Comparison of ENCODE assay signal across 22 cellular contexts in the genomic region with DNA sequence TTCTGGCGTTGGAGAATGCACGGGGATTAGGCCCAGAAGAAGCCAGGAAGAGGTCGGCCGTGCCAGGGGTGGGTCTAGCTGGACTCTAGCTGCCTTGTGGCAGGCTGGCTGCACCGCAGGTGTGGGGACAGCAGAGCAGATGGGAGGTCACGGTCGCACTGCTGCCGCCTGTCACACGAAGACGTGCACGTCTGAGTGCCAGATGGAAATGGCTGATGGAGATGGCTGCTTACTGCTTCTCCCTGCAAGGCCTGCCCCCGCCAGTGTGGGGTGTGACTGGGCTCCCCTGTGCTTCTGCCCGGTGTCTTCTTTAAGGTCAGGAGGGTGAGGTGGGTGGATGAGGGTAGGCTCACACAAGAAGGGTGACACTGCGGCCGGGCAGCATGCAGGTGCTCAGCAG.
DNase-seq lines count a peak whose midpoint lies in the region; ATAC-seq and TF ChIP-seq lines count a peak whose summit lies in the region.
"Had no signal": no experiment of that assay in that cellular context is flagged by ENCODE, and none has a peak within 500 bp of the region (broad histone marks: within the 10 kb centered on the region; RNA-seq: fewer than 3 reads in every experiment).

No MANE protein-coding gene starts in this region.

- no peak overlapping the region for H4K8ac ChIP-seq in IMR-90 (ENCODE audit: low read depth in 2 of 2, low read length in 2 of 2)

- dilution Hi-C loops in IMR-90 (cut with HindIII; ENCODE audit: low sequenced_read_pairs, unreplicated experiment) = no loop called here

- H2AK9ac ChIP-seq in IMR-90 (replicated peaks; ENCODE audit: low read depth, low read length, poor library complexity) = peak overlapping the region; percentile 79

- H3K79me2 ChIP-seq in neural progenitor cell (ENCODE audit: low read depth) = no peaks in the 10 kb centered on the region

- H3K9me1 ChIP-seq in IMR-90 (ENCODE audit: insufficient read depth, low read length) = peaks cover 15% of the 10 kb centered on the region; the same call in 1 of the 2 replicates

- H3K18ac ChIP-seq in IMR-90 (ENCODE audit: low read depth, low read length) = no peak overlapping the region

- no TSS peak for BruUV-seq in IMR-90 (replicated peaks; lab: Mats Ljungman, UMichigan)

- no peak overlapping the region for H3K4me3 ChIP-seq in IMR-90 (ENCODE audit: insufficient read depth, low read depth, low read length)
- H3K4me3 ChIP-seq in endodermal cell (ENCODE audit: low read length) = no peak overlapping the region
- no peak overlapping the region for H3K4me3 ChIP-seq in neural progenitor cell
- H3K4me3 ChIP-seq: pancreas, SK-N-MC, transverse colon had no signal

- H3K79me1 ChIP-seq in IMR-90 (ENCODE audit: low read depth in 1 of 2, low read length in 2 of 2) = peaks cover 0 to 14% of the 10 kb centered on the region in 2 experiments; a peak in 2 of 4 replicates

- H2AFZ ChIP-seq in IMR-90 (replicated peaks; ENCODE audit: low read length, poor library complexity) (no peak overlapping the region), neural progenitor cell (replicated peaks) (no peak overlapping the region)

- TF ChIP-seq RAD21 in IMR-90 (IDR thresholded peaks at IDR 0.05; ENCODE audit: low read length) = no peak

- H3K36me3 Mint-ChIP-seq in T-helper 17 cell (ENCODE audit: low read depth) = no peaks in the 10 kb centered on the region
- H3K36me3 Mint-ChIP-seq in endodermal cell (ENCODE audit: low read depth) = peaks cover 44% of the 10 kb centered on the region
- peaks cover 21% of the 10 kb centered on the region for H3K36me3 Mint-ChIP-seq in neural progenitor cell
- H3K36me3 Mint-ChIP-seq: activated naive CD4-positive, alpha-beta T cell treated with anti-CD3 and anti-CD28 coated beads, Interleukin-2, amount 50 U/mL, for 72 hours had no signal

- H3K36me3 ChIP-seq in IMR-90 (ENCODE audit: control insufficient read depth, insufficient read depth, low read length) (peaks cover 10% of the 10 kb centered on the region), endodermal cell (ENCODE audit: control insufficient read depth, insufficient read depth, low read length) (peaks cover 16% of the 10 kb centered on the region), neural progenitor cell (no peaks in the 10 kb centered on the region)

- H3K9ac ChIP-seq in IMR-90 (ENCODE audit: low read depth, low read length) = no peak overlapping the region
- H3K9ac ChIP-seq in endodermal cell (ENCODE audit: extremely low read depth, low read length, poor library complexity, severe bottlenecking) = no peak overlapping the region
- no peak overlapping the region for H3K9ac ChIP-seq in neural progenitor cell

- no peaks in the 10 kb centered on the region for H3F3A ChIP-seq in neural progenitor cell (ENCODE audit: low read depth)

- no peaks in the 10 kb centered on the region for H4K20me1 ChIP-seq in IMR-90 (ENCODE audit: insufficient read depth, low read length)
- H4K20me1 ChIP-seq in neural progenitor cell (ENCODE audit: low read depth) = peaks cover 11% of the 10 kb centered on the region

- no peak overlapping the region for H3K4ac ChIP-seq in IMR-90 (ENCODE audit: low read depth, low read length)

- no peak overlapping the region for H3K14ac ChIP-seq in IMR-90 (replicated peaks; ENCODE audit: low read depth, low read length)

- no peak overlapping the region for H4K91ac ChIP-seq in IMR-90 (ENCODE audit: insufficient read depth, low read depth, low read length)

- 80% methylated on average over 1 of the region's 15 CpGs; no CpG with 5 or more reads in 1 of the 2 experiments for WGBS in IMR-90 (ENCODE audit: extremely low coverage in 2 of 2, insufficient read length in 1 of 2), 2 experiments
- WGBS in endodermal cell (ENCODE audit: insufficient coverage in 1 of 2, insufficient read length in 1 of 2), 2 experiments = 93 to 94% methylated on average over 11 to 15 of the region's 15 CpGs

- H2BK20ac ChIP-seq in IMR-90 (ENCODE audit: low read depth, low read length) = no peak overlapping the region

- TF ChIP-seq CTCF in IMR-90 (conservative IDR thresholded peaks at IDR 0.05; ENCODE audit: low read depth, low read length) = no peak
- TF ChIP-seq CTCF in endodermal cell (conservative IDR thresholded peaks at IDR 0.05) = no peak
- TF ChIP-seq CTCF in neural progenitor cell (IDR thresholded peaks at IDR 0.05) = no peak

- H2AK5ac ChIP-seq in IMR-90 (ENCODE audit: low read depth, low read length) = no peak overlapping the region

- DNase-seq in IMR-90 (no peak), T-helper 17 cell (no peak), endodermal cell (peak; percentile 47), neural progenitor cell (ENCODE audit: low spot score) (no peak), KBM-7 (no peak)
- DNase-seq in stimulated activated CD4-positive, alpha-beta T cell treated with anti-CD3 and anti-CD28 coated beads, Interleukin-1b, Interleukin-23, amount 100 ng/mL, for 48 hours = no peak
- DNase-seq: activated CD4-positive, alpha-beta T cell treated with anti-CD3 and anti-CD28 coated beads, Interleukin-2, amount 50 U/mL, for 1 hour; activated CD8-positive, alpha-beta memory T cell treated with anti-CD3 and anti-CD28 coated beads, Interleukin-2, amount 10 ng/mL, durations not matched to agents 7 days and 5 days; KG1; naive thymus-derived CD8-positive, alpha-beta T cell; NCI-H1436; NCI-H69; right cardiac atrium; T-helper 2 cell; transverse colon had no signal

- intact Hi-C loops in IMR-90 (cut with micrococcal nuclease) = no loop called here

- H3K27me3 ChIP-seq in IMR-90 (ENCODE audit: control insufficient read depth, insufficient read depth, low read length) = no peaks in the 10 kb centered on the region
- H3K27me3 ChIP-seq in endodermal cell (ENCODE audit: control insufficient read depth, insufficient read depth, low read length, poor library complexity, severe bottlenecking) = no peaks in the 10 kb centered on the region
- no peaks in the 10 kb centered on the region for H3K27me3 ChIP-seq in neural progenitor cell
- H3K27me3 ChIP-seq: pancreas, transverse colon had no signal

- no peak overlapping the region for H2BK15ac ChIP-seq in IMR-90 (ENCODE audit: low read depth, low read length)

- H3K27ac ChIP-seq in IMR-90 (ENCODE audit: insufficient read depth, low read length) (no peak overlapping the region), endodermal cell (ENCODE audit: low read depth, low read length) (peak overlapping the region; percentile 32), neural progenitor cell (no peak overlapping the region)
- H3K27ac ChIP-seq: pancreas, SK-N-MC, transverse colon had no signal

- H2BK120ac ChIP-seq in IMR-90 (ENCODE audit: low read depth, low read length) = no peak overlapping the region; the same call in 1 of the 2 replicates

- H2BK5ac ChIP-seq in IMR-90 (ENCODE audit: low read depth, low read length, poor library complexity, severe bottlenecking) = no peak overlapping the region

- H3K4me2 ChIP-seq in IMR-90 (ENCODE audit: low read depth, low read length) (no peak overlapping the region), neural progenitor cell (no peak overlapping the region)

- H3K4me1 ChIP-seq in IMR-90 (ENCODE audit: control insufficient read depth, insufficient read depth, low read length) = peaks cover 3% of the 10 kb centered on the region; the same call in 1 of the 2 replicates
- peaks cover 9% of the 10 kb centered on the region for H3K4me1 ChIP-seq in endodermal cell (ENCODE audit: control insufficient read depth, insufficient read depth, low read length)
- H3K4me1 ChIP-seq in neural progenitor cell = no peaks in the 10 kb centered on the region
- H3K4me1 ChIP-seq: pancreas, transverse colon had no signal

- POLR2A ChIA-PET in IMR-90 (lab: Charles Lee; ENCODE audit: unreplicated experiment) = no interaction called here

- H3K4me3 Mint-ChIP-seq in T-helper 17 cell (no peak overlapping the region), endodermal cell (no peak overlapping the region), neural progenitor cell (no peak overlapping the region)
- H3K4me3 Mint-ChIP-seq: activated CD8-positive, alpha-beta memory T cell treated with anti-CD3 and anti-CD28 coated beads, Interleukin-2, amount 10 ng/mL, durations not matched to agents 7 days and 5 days; activated T-helper 17 cell treated with anti-CD3 and anti-CD28 coated beads, Interleukin-2, amount 50 U/mL, for 72 hours; CD14-positive monocyte; naive thymus-derived CD8-positive, alpha-beta T cell; stimulated activated naive CD8-positive, alpha-beta T cell treated with anti-CD3 and anti-CD28 coated beads, Interleukin-15, Interleukin-2, amounts not matched to agents 100 ng/mL and 50 ng/mL, for 24 hours had no signal

- CTCF ChIA-PET in IMR-90 (lab: Yijun Ruan, JAX) = no interaction called here

- no peak for ATAC-seq in IMR-90 (ENCODE audit: low read depth)
- ATAC-seq in T-helper 17 cell = no peak
- ATAC-seq in GM21723 (IDR thresholded peaks at IDR 0.05; ENCODE audit: unreplicated experiment) = no peak
- ATAC-seq: activated CD8-positive, alpha-beta memory T cell treated with anti-CD3 and anti-CD28 coated beads, Interleukin-2, amount 10 ng/mL, durations not matched to agents 7 days and 5 days; activated naive CD4-positive, alpha-beta T cell treated with anti-CD3 and anti-CD28 coated beads, Interleukin-2, amount 50 U/mL, for 72 hours; activated T-helper 17 cell treated with anti-CD3 and anti-CD28 coated beads, Interleukin-2, amount 50 U/mL, for 72 hours; naive thymus-derived CD8-positive, alpha-beta T cell; pancreas; right cardiac atrium had no signal

- TF ChIP-seq POLR2A in IMR-90 (IDR thresholded peaks at IDR 0.05; ENCODE audit: low read depth, low read length) = no peak

- H3K9me3 ChIP-seq in IMR-90 (ENCODE audit: control insufficient read depth, insufficient read depth, low read length) (no peaks in the 10 kb centered on the region), T-helper 17 cell (ENCODE audit: control insufficient read depth, low read length, poor library complexity, severe bottlenecking) (no peaks in the 10 kb centered on the region), endodermal cell (ENCODE audit: control insufficient read depth, low read length) (no peaks in the 10 kb centered on the region), neural progenitor cell (ENCODE audit: low read depth) (no peaks in the 10 kb centered on the region)
- H3K9me3 ChIP-seq: pancreas, transverse colon had no signal

- H3K9me3 Mint-ChIP-seq in endodermal cell (no peaks in the 10 kb centered on the region), neural progenitor cell (no peaks in the 10 kb centered on the region)
- H3K9me3 Mint-ChIP-seq: activated naive CD4-positive, alpha-beta T cell treated with anti-CD3 and anti-CD28 coated beads, Interleukin-2, amount 50 U/mL, for 72 hours; activated T-helper 17 cell treated with anti-CD3 and anti-CD28 coated beads, Interleukin-2, amount 50 U/mL, for 72 hours; naive thymus-derived CD8-positive, alpha-beta T cell; stimulated activated naive CD8-positive, alpha-beta T cell treated with anti-CD3 and anti-CD28 coated beads, Interleukin-15, Interleukin-2, amounts not matched to agents 100 ng/mL and 50 ng/mL, for 24 hours had no signal

- in situ Hi-C loops in IMR-90 (cut with MboI; ENCODE audit: low sequenced_read_pairs) (no loop called here), KBM-7 (cut with MboI; ENCODE audit: low pct_unique_long_range_greater_than_20kb, low sequenced_read_pairs) (no loop called here)

- H3K27ac Mint-ChIP-seq in T-helper 17 cell (peak overlapping the region; percentile 29), endodermal cell (no peak overlapping the region), neural progenitor cell (peak overlapping the region; percentile 85)
- H3K27ac Mint-ChIP-seq: activated CD8-positive, alpha-beta memory T cell treated with anti-CD3 and anti-CD28 coated beads, Interleukin-2, amount 10 ng/mL, durations not matched to agents 7 days and 5 days; activated T-helper 17 cell treated with anti-CD3 and anti-CD28 coated beads, Interleukin-2, amount 50 U/mL, for 72 hours; stimulated activated naive CD8-positive, alpha-beta T cell treated with anti-CD3 and anti-CD28 coated beads, Interleukin-15, Interleukin-2, amounts not matched to agents 100 ng/mL and 50 ng/mL, for 24 hours had no signal

- H4K5ac ChIP-seq in IMR-90 (ENCODE audit: low read depth, low read length) = no peak overlapping the region

- H3K27me3 Mint-ChIP-seq in T-helper 17 cell = no peaks in the 10 kb centered on the region
- no peaks in the 10 kb centered on the region for H3K27me3 Mint-ChIP-seq in endodermal cell (ENCODE audit: insufficient read depth)
- peaks cover 2% of the 10 kb centered on the region for H3K27me3 Mint-ChIP-seq in neural progenitor cell (ENCODE audit: insufficient read depth, low read depth)
- H3K27me3 Mint-ChIP-seq: activated CD8-positive, alpha-beta memory T cell treated with anti-CD3 and anti-CD28 coated beads, Interleukin-2, amount 10 ng/mL, durations not matched to agents 7 days and 5 days; activated T-helper 17 cell treated with anti-CD3 and anti-CD28 coated beads, Interleukin-2, amount 50 U/mL, for 72 hours; naive thymus-derived CD8-positive, alpha-beta T cell; stimulated activated naive CD8-positive, alpha-beta T cell treated with anti-CD3 and anti-CD28 coated beads, Interleukin-15, Interleukin-2, amounts not matched to agents 100 ng/mL and 50 ng/mL, for 24 hours had no signal

- no peak overlapping the region for H3K56ac ChIP-seq in IMR-90 (ENCODE audit: extremely low read depth, insufficient read depth, low read length)

- no peak overlapping the region for H3K23ac ChIP-seq in IMR-90 (ENCODE audit: low read depth, low read length)

- H3K4me1 Mint-ChIP-seq in T-helper 17 cell (no peaks in the 10 kb centered on the region), endodermal cell (peaks cover 16% of the 10 kb centered on the region), neural progenitor cell (no peaks in the 10 kb centered on the region)
- H3K4me1 Mint-ChIP-seq: activated T-helper 17 cell treated with anti-CD3 and anti-CD28 coated beads, Interleukin-2, amount 50 U/mL, for 72 hours had no signal
